Comparison of ENCODE assay signal across 10 cellular contexts in the genomic region with DNA sequence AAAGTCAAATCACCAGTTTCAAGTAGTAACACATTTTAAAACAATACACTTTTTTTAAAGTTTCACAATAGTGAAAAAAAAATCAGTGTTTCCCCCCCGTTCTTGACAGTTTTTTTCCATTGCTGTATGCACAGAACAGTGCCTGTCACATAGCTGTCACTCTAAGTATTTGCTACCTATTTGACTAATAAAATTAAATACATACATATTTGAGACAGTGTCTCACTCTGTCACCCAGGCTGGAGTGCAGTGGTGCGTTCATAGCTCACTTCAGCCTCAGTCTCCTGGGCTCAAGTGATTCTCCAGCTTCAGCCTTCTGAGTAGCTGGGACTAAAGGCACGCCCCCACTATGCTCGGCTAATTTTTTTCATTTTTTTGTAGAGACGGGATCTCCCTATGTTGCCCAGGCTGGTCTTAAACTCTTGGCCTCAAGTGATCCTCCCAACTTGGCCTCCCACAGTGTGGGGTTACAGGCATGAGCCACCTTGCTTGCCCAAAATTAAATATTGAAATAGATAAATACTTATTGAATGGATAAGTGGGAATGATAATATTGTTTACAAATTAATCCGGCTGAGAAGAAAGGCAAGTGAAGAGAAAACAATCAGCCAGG. TPM values are rescaled to one million over a fixed set of nuclear protein-coding genes. Genes with fewer than 3 reads are reported as not detected.
DNase-seq lines count a peak whose midpoint lies in the region; ATAC-seq lines count a peak whose summit lies in the region.
"Had no signal": no experiment of that assay in that cellular context is flagged by ENCODE, and none has a peak within 500 bp of the region (broad histone marks: within the 10 kb centered on the region; RNA-seq: fewer than 3 reads in every experiment).

No MANE protein-coding gene starts in this region.

- CTCF ChIA-PET in activated naive CD4-positive, alpha-beta T cell treated with anti-CD3 and anti-CD28 coated beads for 36 hours (lab: Charles Lee): interaction anchor here (0.7 to 1.5 kb wide), 6 partner anchors 9 to 961 kb away, joined by 3 to 6 read pairs (median 4); no protein-coding TSS in a partner anchor
- CTCF ChIA-PET in activated naive CD4-positive, alpha-beta T cell treated with anti-CD3 and anti-CD28 coated beads, Interleukin-2, amount 10 ng/mL, durations not matched to agents 7 days and 5 days (lab: Charles Lee): interaction anchor here (0.7 to 1.6 kb wide), 6 partner anchors 12 to 90 kb away, joined by 3 to 5 read pairs (median 3); no protein-coding TSS in a partner anchor

- DNase-seq in activated naive CD4-positive, alpha-beta T cell treated with anti-CD3 and anti-CD28 coated beads for 36 hours: peak; percentile 43
- DNase-seq in activated naive CD4-positive, alpha-beta T cell treated with anti-CD3 and anti-CD28 coated beads, Interleukin-2, amount 10 ng/mL, durations not matched to agents 7 days and 5 days: no peak
- DNase-seq in NT2/D1 (ENCODE audit: low read depth, low spot score): no peak
- DNase-seq in memory B cell (ENCODE audit: low spot score in 2 of 2): no peak
- no peak for DNase-seq in cerebellar cortex (ENCODE audit: low spot score)
- no peak for DNase-seq in head of caudate nucleus
- DNase-seq: SW 1271 had no signal

- no peak overlapping the region for H3K4me3 Mint-ChIP-seq in activated naive CD4-positive, alpha-beta T cell treated with anti-CD3 and anti-CD28 coated beads for 36 hours
- H3K4me3 Mint-ChIP-seq in activated naive CD4-positive, alpha-beta T cell treated with anti-CD3 and anti-CD28 coated beads, Interleukin-2, amount 10 ng/mL, durations not matched to agents 7 days and 5 days: no peak overlapping the region
- H3K4me3 Mint-ChIP-seq in memory B cell: no peak overlapping the region

- no peaks in the 10 kb centered on the region for H3K4me1 ChIP-seq in NT2/D1 (ENCODE audit: insufficient read depth, insufficient read length)
- H3K4me1 ChIP-seq: foreskin keratinocyte, psoas muscle had no signal

- H3K4me1 Mint-ChIP-seq in activated naive CD4-positive, alpha-beta T cell treated with anti-CD3 and anti-CD28 coated beads for 36 hours (ENCODE audit: low read depth): peaks cover 15% of the 10 kb centered on the region
- H3K4me1 Mint-ChIP-seq in activated naive CD4-positive, alpha-beta T cell treated with anti-CD3 and anti-CD28 coated beads, Interleukin-2, amount 10 ng/mL, durations not matched to agents 7 days and 5 days: peaks cover 7% of the 10 kb centered on the region
- peaks cover 4% of the 10 kb centered on the region for H3K4me1 Mint-ChIP-seq in memory B cell

- H3K27ac Mint-ChIP-seq in activated naive CD4-positive, alpha-beta T cell treated with anti-CD3 and anti-CD28 coated beads for 36 hours: no peak overlapping the region
- no peak overlapping the region for H3K27ac Mint-ChIP-seq in activated naive CD4-positive, alpha-beta T cell treated with anti-CD3 and anti-CD28 coated beads, Interleukin-2, amount 10 ng/mL, durations not matched to agents 7 days and 5 days
- no peak overlapping the region for H3K27ac Mint-ChIP-seq in memory B cell

- H3K9ac ChIP-seq in NT2/D1 (ENCODE audit: insufficient read length, low read depth): peak overlapping the region; percentile 58

- intact Hi-C loops in activated naive CD4-positive, alpha-beta T cell treated with anti-CD3 and anti-CD28 coated beads for 36 hours (cut with micrococcal nuclease): loop anchor here (1.0 kb wide), 1 partner anchor 18 kb away; a partner anchor contains a TSS
- intact Hi-C loops in head of caudate nucleus (cut with DNase I): no loop called here

- H3K9me3 Mint-ChIP-seq in activated naive CD4-positive, alpha-beta T cell treated with anti-CD3 and anti-CD28 coated beads for 36 hours: no peaks in the 10 kb centered on the region
- no peaks in the 10 kb centered on the region for H3K9me3 Mint-ChIP-seq in activated naive CD4-positive, alpha-beta T cell treated with anti-CD3 and anti-CD28 coated beads, Interleukin-2, amount 10 ng/mL, durations not matched to agents 7 days and 5 days
- H3K9me3 Mint-ChIP-seq in memory B cell: no peaks in the 10 kb centered on the region

- peak; percentile 10 for ATAC-seq in memory B cell (ENCODE audit: low read depth)

- no peaks in the 10 kb centered on the region for H3K36me3 Mint-ChIP-seq in activated naive CD4-positive, alpha-beta T cell treated with anti-CD3 and anti-CD28 coated beads for 36 hours (ENCODE audit: low read depth)
- no peaks in the 10 kb centered on the region for H3K36me3 Mint-ChIP-seq in activated naive CD4-positive, alpha-beta T cell treated with anti-CD3 and anti-CD28 coated beads, Interleukin-2, amount 10 ng/mL, durations not matched to agents 7 days and 5 days
- H3K36me3 Mint-ChIP-seq in memory B cell: no peaks in the 10 kb centered on the region

- H3K27me3 ChIP-seq in NT2/D1 (ENCODE audit: insufficient read depth, insufficient read length): peaks cover 7% of the 10 kb centered on the region

- H3K27me3 Mint-ChIP-seq in activated naive CD4-positive, alpha-beta T cell treated with anti-CD3 and anti-CD28 coated beads for 36 hours (ENCODE audit: low read depth): peaks cover 21% of the 10 kb centered on the region
- peaks cover 64% of the 10 kb centered on the region for H3K27me3 Mint-ChIP-seq in activated naive CD4-positive, alpha-beta T cell treated with anti-CD3 and anti-CD28 coated beads, Interleukin-2, amount 10 ng/mL, durations not matched to agents 7 days and 5 days
- peaks cover 19% of the 10 kb centered on the region for H3K27me3 Mint-ChIP-seq in memory B cell

- H3K4me3 ChIP-seq in NT2/D1 (ENCODE audit: insufficient read length, low read depth): no peak overlapping the region
- H3K4me3 ChIP-seq: psoas muscle had no signal

- H3K9me3 ChIP-seq in NT2/D1 (ENCODE audit: insufficient read depth, low read length): no peaks in the 10 kb centered on the region; the same call in 1 of the 2 replicates
- H3K9me3 ChIP-seq: psoas muscle had no signal

- H3K36me3 ChIP-seq in NT2/D1 (ENCODE audit: insufficient read depth, insufficient read length, low read length): no peaks in the 10 kb centered on the region

RNA-seq across cellular contexts. Expression of a gene that starts 12.6 kb away (rescaled TPM):
- not detected for total RNA-seq in activated naive CD4-positive, alpha-beta T cell treated with anti-CD3 and anti-CD28 coated beads for 36 hours
- total RNA-seq: kidney epithelial cell, psoas muscle had no signal

RNA-seq across cellular contexts. Expression of a gene that starts 18.0 kb away (rescaled TPM):
- under 1 TPM in 1 of 2 experiments, not detected in 1; 0.57 TPM for total RNA-seq in activated naive CD4-positive, alpha-beta T cell treated with anti-CD3 and anti-CD28 coated beads for 36 hours

RNA-seq across cellular contexts. Expression of a gene that starts 18.3 kb away (rescaled TPM):
- 100 to 1,000 TPM; 332 to 349 TPM for total RNA-seq in activated naive CD4-positive, alpha-beta T cell treated with anti-CD3 and anti-CD28 coated beads for 36 hours

RNA-seq across cellular contexts. Expression of a gene that starts 57.3 kb away (rescaled TPM):
- total RNA-seq in activated naive CD4-positive, alpha-beta T cell treated with anti-CD3 and anti-CD28 coated beads for 36 hours: not detected
- total RNA-seq: foreskin keratinocyte, kidney epithelial cell, psoas muscle had no signal
